13 cellular contexts compared by ENCODE assay signal in genomic region chr16:87964049-87964448, GRCh38. TPM values are rescaled to one million over a fixed set of nuclear protein-coding genes. Genes with fewer than 3 reads are reported as not detected.
DNase-seq lines count a peak whose midpoint lies in the region; ATAC-seq and TF ChIP-seq lines count a peak whose summit lies in the region.
"Had no signal": no experiment of that assay in that cellular context is flagged by ENCODE, and none has a peak within 500 bp of the region (broad histone marks: within the 10 kb centered on the region; RNA-seq: fewer than 3 reads in every experiment).

No MANE protein-coding gene starts in this region.

- no peak for DNase-seq in activated T-cell treated with anti-CD3 and anti-CD28 coated beads, Interleukin-2, amount 50 U/mL, for 72 hours
- no peak for DNase-seq in activated T-cell treated with anti-CD3 and anti-CD28 coated beads, Interleukin-2, amount 50 U/mL, for 48 hours
- DNase-seq in activated CD8-positive, alpha-beta T cell treated with anti-CD3 and anti-CD28 coated beads for 36 hours = no peak
- DNase-seq in fibroblast of peridontal ligament (ENCODE audit: extremely low read depth) (peak; percentile 17), ACHN (no peak)
- DNase-seq in stimulated activated effector memory CD8-positive, alpha-beta T cell treated with anti-CD3 and anti-CD28 coated beads, Interleukin-12 subunit alpha, Interleukin-12 subunit beta, amount 100 ng/mL, for 72 hours (ENCODE audit: low spot score in 2 of 2) = no peak
- DNase-seq: NCI-H1105 treated with DMSO at 0.1 percent for 48 hours, NCI-H774 had no signal

- ATAC-seq in activated T-cell treated with anti-CD3 and anti-CD28 coated beads, Interleukin-2, amount 50 U/mL, for 72 hours (replicated peaks in 1 of 2) = no peak
- no peak for ATAC-seq in activated CD8-positive, alpha-beta T cell treated with anti-CD3 and anti-CD28 coated beads for 36 hours
- ATAC-seq in stimulated activated effector memory CD8-positive, alpha-beta T cell treated with anti-CD3 and anti-CD28 coated beads, Interleukin-12 subunit alpha, Interleukin-12 subunit beta, amount 100 ng/mL, for 72 hours = no peak
- ATAC-seq in HG03342 (IDR thresholded peaks at IDR 0.05; ENCODE audit: unreplicated experiment) = no peak
- ATAC-seq in HG02763 (IDR thresholded peaks at IDR 0.05; ENCODE audit: unreplicated experiment) = no peak

- H3K27me3 Mint-ChIP-seq in activated T-cell treated with anti-CD3 and anti-CD28 coated beads, Interleukin-2, amount 50 U/mL, for 72 hours (ENCODE audit: low read depth) = no peaks in the 10 kb centered on the region
- H3K27me3 Mint-ChIP-seq in activated CD8-positive, alpha-beta T cell treated with anti-CD3 and anti-CD28 coated beads for 36 hours = no peaks in the 10 kb centered on the region

- H3K27ac Mint-ChIP-seq in activated T-cell treated with anti-CD3 and anti-CD28 coated beads, Interleukin-2, amount 50 U/mL, for 72 hours = peak overlapping the region; percentile 72
- H3K27ac Mint-ChIP-seq in activated CD8-positive, alpha-beta T cell treated with anti-CD3 and anti-CD28 coated beads for 36 hours = peak overlapping the region; percentile 92
- peak overlapping the region; percentile 93 for H3K27ac Mint-ChIP-seq in stimulated activated effector memory CD8-positive, alpha-beta T cell treated with anti-CD3 and anti-CD28 coated beads, Interleukin-12 subunit alpha, Interleukin-12 subunit beta, amount 100 ng/mL, for 72 hours

- CTCF ChIA-PET in activated CD8-positive, alpha-beta T cell treated with anti-CD3 and anti-CD28 coated beads for 36 hours (lab: Charles Lee) = interaction anchor here (1.2 kb wide), 1 partner anchor 195 kb away, joined by 5 read pairs; no protein-coding TSS in a partner anchor

- no peaks in the 10 kb centered on the region for H3K9me3 Mint-ChIP-seq in activated T-cell treated with anti-CD3 and anti-CD28 coated beads, Interleukin-2, amount 50 U/mL, for 72 hours
- no peaks in the 10 kb centered on the region for H3K9me3 Mint-ChIP-seq in activated CD8-positive, alpha-beta T cell treated with anti-CD3 and anti-CD28 coated beads for 36 hours
- no peaks in the 10 kb centered on the region for H3K9me3 Mint-ChIP-seq in stimulated activated effector memory CD8-positive, alpha-beta T cell treated with anti-CD3 and anti-CD28 coated beads, Interleukin-12 subunit alpha, Interleukin-12 subunit beta, amount 100 ng/mL, for 72 hours

- no peak for TF ChIP-seq CTCF in activated CD8-positive, alpha-beta T cell treated with anti-CD3 and anti-CD28 coated beads for 36 hours (IDR thresholded peaks at IDR 0.05)

- H3K4me1 Mint-ChIP-seq in activated T-cell treated with anti-CD3 and anti-CD28 coated beads, Interleukin-2, amount 50 U/mL, for 72 hours (ENCODE audit: low read depth) = peaks cover 80% of the 10 kb centered on the region
- peaks cover 75% of the 10 kb centered on the region for H3K4me1 Mint-ChIP-seq in activated CD8-positive, alpha-beta T cell treated with anti-CD3 and anti-CD28 coated beads for 36 hours (ENCODE audit: low read depth)
- peaks cover 74% of the 10 kb centered on the region for H3K4me1 Mint-ChIP-seq in stimulated activated effector memory CD8-positive, alpha-beta T cell treated with anti-CD3 and anti-CD28 coated beads, Interleukin-12 subunit alpha, Interleukin-12 subunit beta, amount 100 ng/mL, for 72 hours

- H3K4me3 Mint-ChIP-seq in activated T-cell treated with anti-CD3 and anti-CD28 coated beads, Interleukin-2, amount 50 U/mL, for 72 hours = peak overlapping the region; percentile 68 to 73
- peak overlapping the region; percentile 45 for H3K4me3 Mint-ChIP-seq in activated CD8-positive, alpha-beta T cell treated with anti-CD3 and anti-CD28 coated beads for 36 hours
- peak overlapping the region; percentile 61 for H3K4me3 Mint-ChIP-seq in stimulated activated effector memory CD8-positive, alpha-beta T cell treated with anti-CD3 and anti-CD28 coated beads, Interleukin-12 subunit alpha, Interleukin-12 subunit beta, amount 100 ng/mL, for 72 hours

- intact Hi-C loops in activated CD8-positive, alpha-beta T cell treated with anti-CD3 and anti-CD28 coated beads for 36 hours (cut with micrococcal nuclease) = no loop called here

- POLR2A ChIA-PET in activated CD8-positive, alpha-beta T cell treated with anti-CD3 and anti-CD28 coated beads for 36 hours (lab: Charles Lee) = interaction anchor here (1.3 to 2.9 kb wide), 3 partner anchors 10 to 13 kb away, joined by 3 to 10 read pairs (median 6); partner anchors contain the start of gene BANP

- in situ Hi-C loops in ACHN (cut with HindIII; ENCODE audit: low pct_ligation_motif_present, low pct_unique_long_range_greater_than_20kb, low sequenced_read_pairs) = no loop called here

- H3K36me3 Mint-ChIP-seq in activated T-cell treated with anti-CD3 and anti-CD28 coated beads, Interleukin-2, amount 50 U/mL, for 72 hours (ENCODE audit: insufficient read depth in 2 of 2) = peaks cover 0 to 3% of the 10 kb centered on the region in 2 donors
- peaks cover 21% of the 10 kb centered on the region for H3K36me3 Mint-ChIP-seq in activated CD8-positive, alpha-beta T cell treated with anti-CD3 and anti-CD28 coated beads for 36 hours (ENCODE audit: low read depth)
- H3K36me3 Mint-ChIP-seq in stimulated activated effector memory CD8-positive, alpha-beta T cell treated with anti-CD3 and anti-CD28 coated beads, Interleukin-12 subunit alpha, Interleukin-12 subunit beta, amount 100 ng/mL, for 72 hours = peaks cover 38% of the 10 kb centered on the region

RNA-seq across cellular contexts. Expression of gene BANP, which starts 12.8 kb away (rescaled TPM):
- total RNA-seq in activated T-cell treated with anti-CD3 and anti-CD28 coated beads, Interleukin-2, amount 50 U/mL, for 72 hours = 10 to 100 TPM; 35.8 to 39.8 TPM
- total RNA-seq in activated CD8-positive, alpha-beta T cell treated with anti-CD3 and anti-CD28 coated beads for 36 hours = 10 to 100 TPM; 32.1 to 36.1 TPM

RNA-seq across cellular contexts. Expression of gene CA5A, which starts 27.7 kb away (rescaled TPM):
- under 1 TPM in 1 of 2 donors, not detected in 1; 0.22 TPM for total RNA-seq in activated T-cell treated with anti-CD3 and anti-CD28 coated beads, Interleukin-2, amount 50 U/mL, for 72 hours
- total RNA-seq in activated CD8-positive, alpha-beta T cell treated with anti-CD3 and anti-CD28 coated beads for 36 hours = not detected
- total RNA-seq: esophagus mucosa, HT-29, SK-MEL-5 had no signal
